In the genomic region with DNA sequence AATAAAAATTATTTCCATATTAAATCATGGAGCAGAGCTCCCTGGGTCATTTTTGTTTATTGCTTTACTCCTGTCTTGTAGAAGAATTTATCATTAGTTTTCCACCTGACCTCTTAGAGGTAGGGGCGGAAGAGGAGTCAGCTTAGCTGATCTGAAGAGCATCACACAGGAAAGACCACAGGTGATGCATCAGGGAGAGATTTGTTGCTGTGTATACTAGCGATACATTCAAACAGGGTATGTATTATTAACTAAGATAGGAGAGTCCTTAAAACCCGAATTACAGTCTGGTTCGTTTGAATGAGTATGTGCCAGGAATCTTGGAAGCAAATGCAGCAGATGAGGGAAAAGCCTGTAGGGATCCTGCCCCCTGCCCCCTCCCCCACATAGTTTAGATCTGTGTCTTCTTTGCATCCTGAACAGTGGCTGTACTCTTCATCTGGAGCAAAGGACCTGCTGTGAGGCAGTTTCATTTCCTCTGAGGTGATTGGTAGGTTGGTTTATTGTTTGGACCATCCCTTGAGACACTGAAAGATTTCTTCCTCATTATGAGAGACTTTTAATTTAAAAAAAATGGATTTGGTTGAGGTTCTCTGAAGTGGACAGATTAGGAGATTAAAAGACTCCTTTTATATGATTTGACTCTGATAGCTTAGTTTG, we compare ENCODE assay signal across 20 cellular contexts.
A peak's percentile ranks its signal among the peaks of the same experiment; 100 is the strongest.
DNase-seq lines count a peak whose midpoint lies in the region; ATAC-seq and TF ChIP-seq lines count a peak whose summit lies in the region.
"Had no signal": no experiment of that assay in that cellular context is flagged by ENCODE, and none has a peak within 500 bp of the region (broad histone marks: within the 10 kb centered on the region; RNA-seq: fewer than 3 reads in every experiment).

No MANE protein-coding gene starts in this region.

- H3K27me3 Mint-ChIP-seq in naive B cell, result no peaks in the 10 kb centered on the region
- H3K27me3 Mint-ChIP-seq: activated CD4-positive, alpha-beta T cell treated with anti-CD3 and anti-CD28 coated beads, Interleukin-2, amount 10 ng/mL, durations not matched to agents 7 days and 5 days; brain; CD4-positive, alpha-beta T cell; stimulated activated naive CD8-positive, alpha-beta T cell treated with anti-CD3 and anti-CD28 coated beads, Interleukin-15, amount 100 ng/mL, for 72 hours had no signal

- no peaks in the 10 kb centered on the region for H3K9me3 Mint-ChIP-seq in naive B cell
- H3K9me3 Mint-ChIP-seq: activated CD4-positive, alpha-beta T cell treated with anti-CD3 and anti-CD28 coated beads, Interleukin-2, amount 10 ng/mL, durations not matched to agents 7 days and 5 days; activated naive CD4-positive, alpha-beta T cell treated with anti-CD3 and anti-CD28 coated beads, Interleukin-2, amount 50 U/mL, for 72 hours; CD4-positive, alpha-beta T cell; natural killer cell; stimulated activated naive CD8-positive, alpha-beta T cell treated with anti-CD3 and anti-CD28 coated beads, Interleukin-15, amount 100 ng/mL, for 72 hours had no signal

- H3K27ac ChIP-seq in upper lobe of left lung, result no peak overlapping the region
- H3K27ac ChIP-seq in A673 (ENCODE audit: low read depth, low read length, poor library complexity, severe bottlenecking), result no peak overlapping the region
- H3K27ac ChIP-seq: esophagus muscularis mucosa had no signal

- peak overlapping the region in 5 of 6 donors; percentile 8 to 53 (median 36) for H3K27ac Mint-ChIP-seq in naive B cell
- H3K27ac Mint-ChIP-seq: activated CD4-positive, alpha-beta T cell treated with anti-CD3 and anti-CD28 coated beads, Interleukin-2, amount 10 ng/mL, durations not matched to agents 7 days and 5 days; activated naive CD4-positive, alpha-beta T cell treated with anti-CD3 and anti-CD28 coated beads, Interleukin-2, amount 50 U/mL, for 72 hours; CD4-positive, alpha-beta T cell; stimulated activated naive CD8-positive, alpha-beta T cell treated with anti-CD3 and anti-CD28 coated beads, Interleukin-15, amount 100 ng/mL, for 72 hours had no signal

- ATAC-seq in GM21447 (IDR thresholded peaks at IDR 0.05; ENCODE audit: unreplicated experiment), result peak; percentile 65
- peak; percentile 77 for ATAC-seq in HG03460 (IDR thresholded peaks at IDR 0.05; ENCODE audit: unreplicated experiment)
- peak; percentile 80 to 96 for ATAC-seq in naive B cell (ENCODE audit: low read depth in 2 of 2)
- no peak for ATAC-seq in upper lobe of left lung (ENCODE audit: low FRiP score in 2 of 2)
- ATAC-seq: activated naive CD4-positive, alpha-beta T cell treated with anti-CD3 and anti-CD28 coated beads, Interleukin-2, amount 50 U/mL, for 72 hours; HCT116; stimulated activated naive CD8-positive, alpha-beta T cell treated with anti-CD3 and anti-CD28 coated beads, Interleukin-15, amount 100 ng/mL, for 72 hours had no signal

- no peak for TF ChIP-seq POLR2A in upper lobe of left lung (IDR thresholded peaks at IDR 0.05)

- intact Hi-C loops in A673 (cut with micrococcal nuclease; ENCODE audit: unreplicated experiment), result no loop called here

- H3K4me3 ChIP-seq in upper lobe of left lung (no peak overlapping the region), A673 (ENCODE audit: low read depth, low read length, poor library complexity, severe bottlenecking) (no peak overlapping the region)
- H3K4me3 ChIP-seq: esophagus muscularis mucosa, lung had no signal

- TF ChIP-seq CTCF in upper lobe of left lung (IDR thresholded peaks at IDR 0.05), result no peak
- no peak for TF ChIP-seq CTCF in A673 (conservative IDR thresholded peaks at IDR 0.05; ENCODE audit: low read depth, low read length)

- peaks cover 0 to 4% of the 10 kb centered on the region in 2 donors for H3K36me3 Mint-ChIP-seq in naive B cell
- H3K36me3 Mint-ChIP-seq: natural killer cell had no signal

- TF ChIP-seq EP300 in upper lobe of left lung (IDR thresholded peaks at IDR 0.05), result no peak

- H3K9me3 ChIP-seq in upper lobe of left lung (no peaks in the 10 kb centered on the region), A673 (ENCODE audit: low read depth, low read length, poor library complexity, severe bottlenecking) (no peaks in the 10 kb centered on the region)
- H3K9me3 ChIP-seq: esophagus muscularis mucosa had no signal

- POLR2A ChIA-PET in A673 (lab: Charles Lee; ENCODE audit: low non-redundant PET), result interaction anchor here (0.6 kb wide), 1 partner anchor 109 kb away, joined by 4 read pairs; no protein-coding TSS in a partner anchor

- H3K4me3 Mint-ChIP-seq in naive B cell, result peak overlapping the region in 2 of 8 donors; percentile 0 to 22
- H3K4me3 Mint-ChIP-seq: activated CD4-positive, alpha-beta T cell treated with anti-CD3 and anti-CD28 coated beads, Interleukin-2, amount 10 ng/mL, durations not matched to agents 7 days and 5 days; brain; CD4-positive, alpha-beta T cell; natural killer cell; stimulated activated naive CD8-positive, alpha-beta T cell treated with anti-CD3 and anti-CD28 coated beads, Interleukin-15, amount 100 ng/mL, for 72 hours had no signal

- BruUV-seq in A673 (replicated peaks; lab: Mats Ljungman, UMichigan), result no TSS peak

- WGBS in upper lobe of left lung, 2 donors, result 78 to 93% methylated on average over 4 of the region's 4 CpGs

- H3K27me3 ChIP-seq in upper lobe of left lung, result no peaks in the 10 kb centered on the region
- no peaks in the 10 kb centered on the region for H3K27me3 ChIP-seq in A673 (replicated peaks; ENCODE audit: insufficient read depth, low read depth, low read length, poor library complexity)
- H3K27me3 ChIP-seq: esophagus muscularis mucosa had no signal

- H3K4me1 Mint-ChIP-seq in naive B cell, result peaks cover 14 to 21% (median 15%) of the 10 kb centered on the region in 3 donors
- H3K4me1 Mint-ChIP-seq: stimulated activated naive CD8-positive, alpha-beta T cell treated with anti-CD3 and anti-CD28 coated beads, Interleukin-15, amount 100 ng/mL, for 72 hours had no signal

- peaks cover 0 to 4% (median 3%) of the 10 kb centered on the region in 4 donors for H3K4me1 ChIP-seq in upper lobe of left lung
- H3K4me1 ChIP-seq in A673 (ENCODE audit: insufficient read depth, low read length, poor library complexity, severe bottlenecking), result no peaks in the 10 kb centered on the region

- CTCF ChIA-PET in A673 (lab: Charles Lee), result no interaction called here

- peak; percentile 49 to 84 for DNase-seq in NCI-H524 (lab: John Stamatoyannopoulos, UW)
- no peak for DNase-seq in NCI-H524 treated with DMSO at 0.1 percent for 48 hours (lab: John Stamatoyannopoulos, UW)
- peak; percentile 2 for DNase-seq in naive B cell
- no peak for DNase-seq in mucosa of gallbladder (ENCODE audit: low spot score)
- DNase-seq in upper lobe of left lung, result no peak
- DNase-seq in A673 (ENCODE audit: low spot score), result no peak
- DNase-seq: activated CD4-positive, alpha-beta T cell treated with anti-CD3 and anti-CD28 coated beads, Interleukin-2, amount 10 ng/mL, durations not matched to agents 7 days and 5 days; CD4-positive, alpha-beta T cell; EL; glutamatergic neuron; natural killer cell; stimulated activated CD4-positive, alpha-beta T cell treated with anti-CD3 and anti-CD28 coated beads, Interleukin-12 subunit alpha, Interleukin-12 subunit beta, amount 100 ng/mL, for 4 hours; stimulated activated naive CD8-positive, alpha-beta T cell treated with anti-CD3 and anti-CD28 coated beads, Interleukin-15, amount 100 ng/mL, for 72 hours had no signal

- no peaks in the 10 kb centered on the region for H3K36me3 ChIP-seq in upper lobe of left lung
- no peaks in the 10 kb centered on the region for H3K36me3 ChIP-seq in A673 (ENCODE audit: insufficient read depth, low read length, poor library complexity, severe bottlenecking)
- H3K36me3 ChIP-seq: esophagus muscularis mucosa had no signal

Comparison
In these comparisons a context has a peak if more than half of its experiments do, and no peak if none do; other contexts are left out.
1. DNase-seq: peak in NCI-H524 (2 of 2) and naive B cell (single experiment); none in NCI-H524 treated with DMSO at 0.1 percent for 48 hours (single experiment), mucosa of gallbladder (single experiment), upper lobe of left lung (0 of 2) and A673 (single experiment).
2. ATAC-seq: peak in GM21447 (single experiment), HG03460 (single experiment) and naive B cell (2 of 2); none in upper lobe of left lung (0 of 2).